Comparison of ENCODE assay signal across 8 cellular contexts in the genomic region with DNA sequence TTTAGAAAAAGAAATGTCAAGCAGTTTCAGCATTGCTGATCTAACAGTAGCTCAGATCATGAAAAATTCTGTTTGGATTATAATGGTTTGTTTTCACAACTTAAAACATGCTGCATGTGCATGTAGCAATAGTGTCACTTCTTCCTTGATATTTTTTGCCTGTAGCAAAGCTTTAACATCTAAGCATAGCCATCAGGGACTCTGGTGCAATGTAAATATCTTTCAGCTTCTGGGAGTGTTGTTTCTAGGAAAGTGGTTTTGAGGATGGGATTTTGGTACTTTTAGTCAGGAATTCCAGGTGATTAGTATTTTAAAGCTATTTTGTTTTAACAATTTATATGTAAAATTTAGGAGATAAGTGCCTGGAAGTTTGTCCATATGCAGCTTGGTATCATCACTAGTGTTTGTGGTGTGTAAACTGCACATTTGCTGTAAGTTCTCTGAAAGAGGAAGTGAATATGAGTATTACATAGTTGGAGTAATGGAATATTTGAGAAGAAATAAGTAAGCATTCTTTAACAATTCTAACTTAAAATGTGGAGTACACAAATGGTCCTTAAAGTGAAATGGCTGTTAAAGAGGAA. TPM values are rescaled to one million over a fixed set of nuclear protein-coding genes. Genes with fewer than 3 reads are reported as not detected.
DNase-seq lines count a peak whose midpoint lies in the region; ATAC-seq, FAIRE-seq and TF ChIP-seq lines count a peak whose summit lies in the region.

No MANE protein-coding gene starts in this region.

- no peaks in the 10 kb centered on the region for H3K9me2 ChIP-seq in Loucy (replicated peaks; ENCODE audit: low read depth, low read length)

- peaks cover 60% of the 10 kb centered on the region for H4K20me1 ChIP-seq in Loucy (ENCODE audit: insufficient read depth, low read length, poor library complexity, severe bottlenecking)

- BruUV-seq in MCF 10A (replicated peaks; lab: Mats Ljungman, UMichigan): no TSS peak

- peak overlapping the region; percentile 90 for H3K9ac ChIP-seq in Loucy (ENCODE audit: low read depth, low read length, poor library complexity, severe bottlenecking)

- H3K27ac Mint-ChIP-seq in MCF 10A (ENCODE audit: low read depth, unreplicated experiment): peak overlapping the region; percentile 95

- H2AFZ ChIP-seq in Loucy (ENCODE audit: low read length): no peak overlapping the region

- POLR2A ChIA-PET in MCF 10A (lab: Yijun Ruan, JAX): interaction anchor here (0.6 to 7.3 kb wide), 19 partner anchors 10 to 436 kb away, joined by 3 to 150 read pairs (median 6); partner anchors contain the start of genes PHTF2 and TMEM60

- H3K4me1 Mint-ChIP-seq in MCF 10A (ENCODE audit: insufficient read depth, unreplicated experiment): peaks cover 33% of the 10 kb centered on the region

- no peak for FAIRE-seq in GM19239 (lab: Jason Lieb, UNC)

- peaks cover 75% of the 10 kb centered on the region for H3K79me2 ChIP-seq in Loucy (ENCODE audit: insufficient read depth, low read length)

- no peaks in the 10 kb centered on the region for H3K36me3 ChIP-seq in Loucy (ENCODE audit: insufficient read depth, low read length)
- peaks cover 0 to 9% of the 10 kb centered on the region in 2 donors for H3K36me3 ChIP-seq in muscle layer of duodenum (ENCODE audit: control insufficient read depth in 1 of 2, insufficient read depth in 2 of 2, low read length in 2 of 2)

- H3K4me2 ChIP-seq in Loucy (ENCODE audit: low read depth, low read length, poor library complexity, severe bottlenecking): peak overlapping the region; percentile 94

- intact Hi-C loops in MCF 10A (cut with micrococcal nuclease): no loop called here

- H3F3A ChIP-seq in Loucy (ENCODE audit: low read depth): no peaks in the 10 kb centered on the region

- peak overlapping the region; percentile 98 for H3K4me3 Mint-ChIP-seq in MCF 10A (ENCODE audit: unreplicated experiment)

- no peak for TF ChIP-seq CTCF in Loucy (conservative IDR thresholded peaks at IDR 0.05; ENCODE audit: low read length)
- TF ChIP-seq CTCF in MCF 10A (IDR thresholded peaks at IDR 0.05; ENCODE audit: unreplicated experiment): no peak

- H3K27me3 ChIP-seq in Loucy (ENCODE audit: insufficient read depth, low read length, poor library complexity, severe bottlenecking) (no peaks in the 10 kb centered on the region), muscle layer of duodenum (ENCODE audit: low read depth, low read length) (no peaks in the 10 kb centered on the region)

- peak overlapping the region; percentile 99 for H3K27ac ChIP-seq in muscle layer of duodenum (ENCODE audit: low read length)

- no peak for ATAC-seq in GM19452 (IDR thresholded peaks at IDR 0.05; ENCODE audit: unreplicated experiment)

- peak; percentile 57 for DNase-seq in CD1c-positive myeloid dendritic cell (ENCODE audit: extremely low spot score)
- no peak for DNase-seq in MCF 10A (ENCODE audit: unreplicated experiment)
- DNase-seq in stimulated activated CD4-positive, alpha-beta T cell treated with anti-CD3 and anti-CD28 coated beads, Interleukin-4, amount 100 ng/mL, for 24 hours: no peak
- no peak for DNase-seq in central memory CD4-positive, alpha-beta T cell
- no peak for DNase-seq in GM19239 (ENCODE audit: insufficient read length, low spot score)

- CTCF ChIA-PET in MCF 10A (lab: Yijun Ruan, JAX): interaction anchor here (0.6 to 2.4 kb wide), 17 partner anchors 10 to 1237 kb away, joined by 3 to 20 read pairs (median 4); no protein-coding TSS in a partner anchor

- H3K4me3 ChIP-seq in Loucy (ENCODE audit: low read length, poor library complexity, severe bottlenecking) (peak overlapping the region; percentile 95), muscle layer of duodenum (ENCODE audit: low read depth in 1 of 2, low read length in 2 of 2) (peak overlapping the region; percentile 92 to 100)

- H3K36me3 Mint-ChIP-seq in MCF 10A (ENCODE audit: insufficient read depth, unreplicated experiment): peaks cover 26% of the 10 kb centered on the region

- peaks cover 46% of the 10 kb centered on the region for H3K4me1 ChIP-seq in Loucy (ENCODE audit: insufficient read depth, low read length, poor library complexity, severe bottlenecking)
- H3K4me1 ChIP-seq in muscle layer of duodenum (ENCODE audit: control insufficient read depth in 1 of 2, insufficient read depth in 2 of 2, low read length in 2 of 2): peaks cover 13 to 45% of the 10 kb centered on the region in 2 donors

- H3K9me3 ChIP-seq in Loucy (ENCODE audit: insufficient read depth, low read depth, low read length): no peaks in the 10 kb centered on the region
- no peaks in the 10 kb centered on the region for H3K9me3 ChIP-seq in muscle layer of duodenum (ENCODE audit: control insufficient read depth in 1 of 2, low read length in 2 of 2)

- no peaks in the 10 kb centered on the region for H3K9me3 Mint-ChIP-seq in MCF 10A (ENCODE audit: unreplicated experiment)

- H3K27me3 Mint-ChIP-seq in MCF 10A (ENCODE audit: insufficient read depth, unreplicated experiment): no peaks in the 10 kb centered on the region

RNA-seq across cellular contexts. Expression of gene RSBN1L, which starts 1.9 kb away (rescaled TPM):
- 10.9 and 12.1 TPM in 2 replicates for total RNA-seq in MCF 10A (2022)
